Comparison of ENCODE assay signal across 9 cellular contexts in the genomic region with DNA sequence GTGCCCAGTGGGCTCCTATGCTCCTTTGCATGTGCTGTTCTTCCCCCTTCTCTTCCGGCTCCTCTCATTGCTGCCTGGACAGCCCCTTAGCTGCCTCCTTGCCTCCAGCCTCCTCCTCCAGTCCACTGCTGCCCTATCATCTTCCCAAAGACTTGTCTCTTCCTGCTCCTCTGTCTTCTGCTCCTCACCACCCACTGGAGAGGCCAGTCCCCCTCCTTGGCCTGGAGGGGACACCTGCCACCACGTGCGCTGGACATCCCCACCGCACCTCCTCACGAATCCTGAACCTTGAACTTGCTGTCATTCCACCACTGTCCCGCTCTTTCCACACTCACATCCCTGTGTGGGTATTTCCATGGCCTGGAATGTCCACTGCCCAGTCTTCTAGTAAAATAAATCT. TPM values are rescaled to one million over a fixed set of nuclear protein-coding genes. Genes with fewer than 3 reads are reported as not detected.
DNase-seq lines count a peak whose midpoint lies in the region; ATAC-seq and TF ChIP-seq lines count a peak whose summit lies in the region.
"Had no signal": no experiment of that assay in that cellular context is flagged by ENCODE, and none has a peak within 500 bp of the region (broad histone marks: within the 10 kb centered on the region; RNA-seq: fewer than 3 reads in every experiment).

No MANE protein-coding gene starts in this region.

- no peak for ATAC-seq in activated T-helper 17 cell treated with anti-CD3 and anti-CD28 coated beads, Interleukin-2, amount 50 U/mL, for 72 hours (replicated peaks)
- no peak for ATAC-seq in stimulated activated naive B cell treated with anti-CD40 and anti-IgM and Interleukin-4, amounts not matched to agents 10 μg/mL and 1 μg/mL and 100 μg/mL, for 72 hours (replicated peaks)
- ATAC-seq in CD8-positive, alpha-beta T cell = no peak
- ATAC-seq in esophagus mucosa = no peak

- H3K9me3 Mint-ChIP-seq in HFFc6 = no peaks in the 10 kb centered on the region
- no peaks in the 10 kb centered on the region for H3K9me3 Mint-ChIP-seq in activated T-helper 17 cell treated with anti-CD3 and anti-CD28 coated beads, Interleukin-2, amount 50 U/mL, for 72 hours
- no peaks in the 10 kb centered on the region for H3K9me3 Mint-ChIP-seq in stimulated activated naive B cell treated with anti-CD40 and anti-IgM and Interleukin-4, amounts not matched to agents 10 μg/mL and 1 μg/mL and 100 μg/mL, for 72 hours
- H3K9me3 Mint-ChIP-seq in CD8-positive, alpha-beta T cell = no peaks in the 10 kb centered on the region

- H3K27ac Mint-ChIP-seq in HFFc6 = peak overlapping the region; percentile 99
- peak overlapping the region; percentile 22 for H3K27ac Mint-ChIP-seq in activated T-helper 17 cell treated with anti-CD3 and anti-CD28 coated beads, Interleukin-2, amount 50 U/mL, for 72 hours
- peak overlapping the region; percentile 48 for H3K27ac Mint-ChIP-seq in stimulated activated naive B cell treated with anti-CD40 and anti-IgM and Interleukin-4, amounts not matched to agents 10 μg/mL and 1 μg/mL and 100 μg/mL, for 72 hours
- H3K27ac Mint-ChIP-seq in CD8-positive, alpha-beta T cell = no peak overlapping the region

- intact Hi-C loops in CD8-positive, alpha-beta T cell (cut with DNase I, micrococcal nuclease) = no loop called here

- peak overlapping the region; percentile 68 for H3K4me3 Mint-ChIP-seq in HFFc6
- H3K4me3 Mint-ChIP-seq in activated T-helper 17 cell treated with anti-CD3 and anti-CD28 coated beads, Interleukin-2, amount 50 U/mL, for 72 hours = no peak overlapping the region
- no peak overlapping the region for H3K4me3 Mint-ChIP-seq in stimulated activated naive B cell treated with anti-CD40 and anti-IgM and Interleukin-4, amounts not matched to agents 10 μg/mL and 1 μg/mL and 100 μg/mL, for 72 hours
- H3K4me3 Mint-ChIP-seq in CD8-positive, alpha-beta T cell = no peak overlapping the region

- H3K36me3 Mint-ChIP-seq in HFFc6 (ENCODE audit: low read depth) = peaks cover 50% of the 10 kb centered on the region
- H3K36me3 Mint-ChIP-seq in activated T-helper 17 cell treated with anti-CD3 and anti-CD28 coated beads, Interleukin-2, amount 50 U/mL, for 72 hours (ENCODE audit: low read depth) = peaks cover 32% of the 10 kb centered on the region
- no peaks in the 10 kb centered on the region for H3K36me3 Mint-ChIP-seq in stimulated activated naive B cell treated with anti-CD40 and anti-IgM and Interleukin-4, amounts not matched to agents 10 μg/mL and 1 μg/mL and 100 μg/mL, for 72 hours
- no peaks in the 10 kb centered on the region for H3K36me3 Mint-ChIP-seq in CD8-positive, alpha-beta T cell

- CTCF ChIA-PET in CD8-positive, alpha-beta T cell (lab: Charles Lee) = no interaction called here

- H3K27me3 Mint-ChIP-seq in HFFc6 (ENCODE audit: insufficient read depth) = peaks cover 4% of the 10 kb centered on the region
- H3K27me3 Mint-ChIP-seq in activated T-helper 17 cell treated with anti-CD3 and anti-CD28 coated beads, Interleukin-2, amount 50 U/mL, for 72 hours = no peaks in the 10 kb centered on the region
- peaks cover 0 to 17% of the 10 kb centered on the region in 2 donors for H3K27me3 Mint-ChIP-seq in stimulated activated naive B cell treated with anti-CD40 and anti-IgM and Interleukin-4, amounts not matched to agents 10 μg/mL and 1 μg/mL and 100 μg/mL, for 72 hours
- no peaks in the 10 kb centered on the region for H3K27me3 Mint-ChIP-seq in CD8-positive, alpha-beta T cell (ENCODE audit: low read depth)

- no peak overlapping the region for H3K4me3 ChIP-seq in CD8-positive, alpha-beta T cell (ENCODE audit: low read depth, low read length)

- no peaks in the 10 kb centered on the region for H3K9me3 ChIP-seq in CD8-positive, alpha-beta T cell (ENCODE audit: low read length)

- peak overlapping the region; percentile 49 for H3K27ac ChIP-seq in layer of hippocampus (ENCODE audit: low read depth, low read length)
- H3K27ac ChIP-seq in CD8-positive, alpha-beta T cell (ENCODE audit: low read depth, low read length) = no peak overlapping the region

- DNase-seq in HFFc6 (no peak), hepatic stellate cell (ENCODE audit: low spot score) (no peak)
- no peak for DNase-seq in stimulated activated naive B cell treated with anti-CD40 and anti-IgM and Interleukin-4, amounts not matched to agents 10 μg/mL and 1 μg/mL and 100 μg/mL, for 72 hours
- DNase-seq in CD8-positive, alpha-beta T cell = no peak
- DNase-seq: activated CD8-positive, alpha-beta memory T cell treated with anti-CD3 and anti-CD28 coated beads, Interleukin-2, amount 50 U/mL, for 4 hours; NCI-H1105 treated with DMSO at 0.1 percent for 48 hours had no signal

- peaks cover 11% of the 10 kb centered on the region for H3K4me1 ChIP-seq in CD8-positive, alpha-beta T cell (ENCODE audit: insufficient read depth, low read length)

- POLR2A ChIA-PET in CD8-positive, alpha-beta T cell (lab: Charles Lee) = no interaction called here

- no peaks in the 10 kb centered on the region for H3K36me3 ChIP-seq in CD8-positive, alpha-beta T cell (ENCODE audit: insufficient read depth, low read length)

- H3K4me1 Mint-ChIP-seq in HFFc6 (ENCODE audit: low read depth) = peaks cover 95% of the 10 kb centered on the region
- H3K4me1 Mint-ChIP-seq in activated T-helper 17 cell treated with anti-CD3 and anti-CD28 coated beads, Interleukin-2, amount 50 U/mL, for 72 hours = peaks cover 34% of the 10 kb centered on the region
- H3K4me1 Mint-ChIP-seq in stimulated activated naive B cell treated with anti-CD40 and anti-IgM and Interleukin-4, amounts not matched to agents 10 μg/mL and 1 μg/mL and 100 μg/mL, for 72 hours = no peaks in the 10 kb centered on the region
- peaks cover 18% of the 10 kb centered on the region for H3K4me1 Mint-ChIP-seq in CD8-positive, alpha-beta T cell (ENCODE audit: low read depth)

- no peaks in the 10 kb centered on the region for H3K27me3 ChIP-seq in layer of hippocampus (ENCODE audit: control insufficient read depth, insufficient read depth, low read length)
- H3K27me3 ChIP-seq in CD8-positive, alpha-beta T cell (ENCODE audit: insufficient read depth, low read length) = no peaks in the 10 kb centered on the region

- no peak for TF ChIP-seq CTCF in HFFc6 (IDR thresholded peaks at IDR 0.05)
- no peak for TF ChIP-seq CTCF in CD8-positive, alpha-beta T cell (IDR thresholded peaks at IDR 0.05)

RNA-seq across cellular contexts. Expression of gene MICAL2, which starts 49.8 kb away (rescaled TPM):
- total RNA-seq in HFFc6 (2021; fragmentation: NEBNext Ultra II Directional; extraction: Animal tissue kit (Norgen Biotek cat#: 25700)) = 100 to 1,000 TPM; 199 to 252 (median 233) TPM
- total RNA-seq in activated T-helper 17 cell treated with anti-CD3 and anti-CD28 coated beads, Interleukin-2, amount 50 U/mL, for 72 hours = 100 to 1,000 TPM; 127 to 253 TPM
- total RNA-seq in CD8-positive, alpha-beta T cell = 10 to 100 TPM; 15.8 TPM
- total RNA-seq in esophagus mucosa = 15.5 TPM
